2 cellular contexts compared by ENCODE assay signal in the genomic region with DNA sequence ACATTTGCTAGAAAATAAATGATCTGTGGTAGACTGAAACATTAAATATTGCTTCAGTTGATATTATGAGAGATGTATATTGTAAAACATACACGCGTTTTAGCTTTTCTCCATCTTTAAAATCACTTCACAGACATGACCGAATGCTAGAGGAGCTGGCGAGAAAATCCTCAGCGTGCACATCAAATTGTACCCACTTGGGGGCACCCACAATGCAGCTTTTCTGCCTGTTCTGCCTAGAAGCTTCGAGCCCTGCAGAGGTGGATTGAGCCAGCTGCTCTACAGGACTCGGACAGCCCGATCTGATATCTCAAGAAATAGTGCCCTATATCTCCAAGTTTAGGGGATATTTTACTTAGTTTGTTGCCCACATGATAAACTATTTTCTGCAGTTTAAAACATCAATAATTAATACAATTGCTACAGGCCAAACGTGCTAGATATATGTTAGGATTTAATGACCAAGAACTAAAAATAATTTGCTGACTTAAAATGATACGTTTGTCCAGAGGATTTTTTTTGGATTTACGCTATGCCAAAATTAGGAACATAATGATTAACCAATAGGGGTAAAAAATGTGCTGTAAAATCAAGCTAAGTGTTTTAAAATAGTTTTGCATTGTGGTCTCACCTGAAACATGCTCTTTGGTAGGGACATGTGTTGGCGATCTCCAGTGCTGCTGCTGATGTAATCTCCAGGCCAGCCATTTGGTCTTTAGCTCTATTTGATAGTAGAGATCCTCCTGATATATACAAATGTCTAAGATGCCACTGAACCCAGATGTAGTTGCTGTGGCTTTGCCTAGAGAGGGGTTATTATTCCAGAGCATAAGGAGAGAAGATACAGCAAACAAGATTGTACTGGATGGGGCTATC.
TF ChIP-seq lines count a peak whose summit lies in the region.

No MANE protein-coding gene starts in this region.

TF ChIP-seq in HCT116, 20 proteins besides CTCF, POLR2A, EP300 and RAD21:
- TF ChIP-seq CBX3 (IDR thresholded peaks at IDR 0.05; ENCODE audit: low read depth) (0 out of 2 replicates have a peak, but pooled peaks have one; percentile 46), YY1 (IDR thresholded peaks at IDR 0.05; ENCODE audit: extremely low read depth, insufficient replicate concordance, low read depth, low read length) (no peak)

TF ChIP-seq in K562, 482 proteins besides CTCF, POLR2A, EP300 and RAD21:
- no peak for TF ChIP-seq ZNF253 (CRISPR knock-in tag; conservative IDR thresholded peaks at IDR 0.05)
- TF ChIP-seq, protein P1, sequence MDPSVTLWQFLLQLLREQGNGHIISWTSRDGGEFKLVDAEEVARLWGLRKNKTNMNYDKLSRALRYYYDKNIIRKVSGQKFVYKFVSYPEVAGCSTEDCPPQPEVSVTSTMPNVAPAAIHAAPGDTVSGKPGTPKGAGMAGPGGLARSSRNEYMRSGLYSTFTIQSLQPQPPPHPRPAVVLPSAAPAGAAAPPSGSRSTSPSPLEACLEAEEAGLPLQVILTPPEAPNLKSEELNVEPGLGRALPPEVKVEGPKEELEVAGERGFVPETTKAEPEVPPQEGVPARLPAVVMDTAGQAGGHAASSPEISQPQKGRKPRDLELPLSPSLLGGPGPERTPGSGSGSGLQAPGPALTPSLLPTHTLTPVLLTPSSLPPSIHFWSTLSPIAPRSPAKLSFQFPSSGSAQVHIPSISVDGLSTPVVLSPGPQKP (CRISPR knock-in tag; IDR thresholded peaks at IDR 0.05), result no peak
- TF ChIP-seq ZSCAN32 (CRISPR knock-in tag; IDR thresholded peaks at IDR 0.05), result no peak
- peak; percentile 48; the same call in 1 of the 2 replicates for TF ChIP-seq SMC3 (conservative IDR thresholded peaks at IDR 0.05; ENCODE audit: insufficient read depth, low read depth, low read length)
- no peak for TF ChIP-seq NFE2L1 (tag; IDR thresholded peaks at IDR 0.05; ENCODE audit: borderline replicate concordance, low read depth)
- TF ChIP-seq RCOR1 (IDR thresholded peaks at IDR 0.05; ENCODE audit: borderline replicate concordance in 1 of 2, low read depth in 2 of 2, low read length in 2 of 2), result 0 out of 4 replicates have a peak, but pooled peaks of 1 of the 2 experiments have one; percentile 14
- no peak for TF ChIP-seq OTX1 (CRISPR knock-in tag; IDR thresholded peaks at IDR 0.05)
